In the genomic region with DNA sequence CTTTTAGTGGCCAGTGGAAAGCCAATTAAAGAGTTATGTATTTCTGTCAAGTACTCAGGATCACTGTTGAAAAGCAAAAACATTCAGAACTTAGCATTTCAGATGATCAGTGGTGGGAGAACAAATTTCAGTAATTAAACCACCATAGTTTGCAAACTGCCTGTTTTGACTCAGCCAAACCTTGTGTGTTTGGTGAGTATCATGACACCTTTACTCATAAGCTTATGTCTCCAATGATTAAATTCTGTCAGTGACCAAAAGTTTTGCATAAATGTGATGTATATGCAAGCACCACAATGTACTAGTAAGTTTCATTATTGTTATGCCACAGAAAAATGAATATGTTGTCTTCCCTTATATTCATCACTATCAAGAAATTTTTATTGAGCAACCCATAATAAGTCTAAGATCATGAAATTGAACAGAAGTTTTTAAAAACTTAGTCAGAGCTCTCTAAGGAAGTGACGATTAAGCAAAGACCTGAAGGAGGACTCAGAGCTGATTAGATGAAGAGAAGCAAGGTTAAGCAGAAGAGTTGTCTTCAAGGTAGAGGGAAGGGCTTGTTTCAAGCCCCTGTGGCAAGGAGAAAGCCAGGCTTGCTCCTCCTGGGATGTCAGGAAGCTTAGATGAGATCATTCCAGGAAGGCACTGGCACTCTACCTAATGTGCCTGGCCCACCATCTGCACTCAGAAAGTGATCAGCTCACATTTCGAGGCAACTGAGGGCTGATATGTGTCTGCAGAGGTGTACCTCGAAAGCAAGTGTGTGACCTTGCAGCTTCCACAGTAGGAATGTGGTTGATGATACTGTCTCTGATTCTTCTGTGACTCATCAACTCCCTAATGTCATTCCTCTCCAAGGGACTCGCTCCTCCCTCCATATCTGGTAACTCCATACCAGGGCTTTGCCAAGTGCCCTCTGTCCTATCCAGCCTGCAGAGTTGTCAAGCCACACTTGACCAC, we compare ENCODE assay signal across 8 cellular contexts. TPM values are rescaled to one million over a fixed set of nuclear protein-coding genes. Genes with fewer than 3 reads are reported as not detected.
DNase-seq lines count a peak whose midpoint lies in the region; ATAC-seq lines count a peak whose summit lies in the region.

No MANE protein-coding gene starts in this region.

- ATAC-seq in Right ventricle myocardium superior (ENCODE audit: poor library complexity) (peak; percentile 52), HG03025 (IDR thresholded peaks at IDR 0.05; ENCODE audit: low FRiP score, unreplicated experiment) (peak; percentile 61), sciatic nerve (peak; percentile 30)
- ATAC-seq in activated T-cell treated with anti-CD3 and anti-CD28 coated beads, Interleukin-2, amount 50 U/mL, for 72 hours (replicated peaks in 1 of 2) = peak; percentile 84 to 86

- H3K4me1 Mint-ChIP-seq in activated T-cell treated with anti-CD3 and anti-CD28 coated beads, Interleukin-2, amount 50 U/mL, for 72 hours (ENCODE audit: low read depth) = peaks cover 39% of the 10 kb centered on the region

- no peaks in the 10 kb centered on the region for H3K27me3 Mint-ChIP-seq in activated T-cell treated with anti-CD3 and anti-CD28 coated beads, Interleukin-2, amount 50 U/mL, for 72 hours (ENCODE audit: low read depth)

- peak overlapping the region; percentile 91 for H3K27ac Mint-ChIP-seq in activated T-cell treated with anti-CD3 and anti-CD28 coated beads, Interleukin-2, amount 50 U/mL, for 72 hours

- H3K36me3 Mint-ChIP-seq in activated T-cell treated with anti-CD3 and anti-CD28 coated beads, Interleukin-2, amount 50 U/mL, for 72 hours (ENCODE audit: insufficient read depth in 2 of 2) = peaks cover 0 to 2% of the 10 kb centered on the region in 2 donors

- H3K4me3 Mint-ChIP-seq in activated T-cell treated with anti-CD3 and anti-CD28 coated beads, Interleukin-2, amount 50 U/mL, for 72 hours = peak overlapping the region; percentile 78 to 82

- H3K9me3 Mint-ChIP-seq in activated T-cell treated with anti-CD3 and anti-CD28 coated beads, Interleukin-2, amount 50 U/mL, for 72 hours = no peaks in the 10 kb centered on the region

- intact Hi-C loops in Right ventricle myocardium superior (cut with DNase I) (no loop called here), cardiac septum (cut with DNase I) (loop anchor here (5.0 kb wide), 1 partner anchor 148 kb away; a partner anchor contains a TSS), sciatic nerve (cut with DNase I) (no loop called here)

- no peak for DNase-seq in Right ventricle myocardium superior
- DNase-seq in cardiac septum (ENCODE audit: low spot score) = no peak
- peak; percentile 27 to 68 for DNase-seq in activated T-cell treated with anti-CD3 and anti-CD28 coated beads, Interleukin-2, amount 50 U/mL, for 72 hours
- DNase-seq in sciatic nerve (ENCODE audit: low spot score) = no peak
- no peak for DNase-seq in foreskin melanocyte
- no peak for DNase-seq in DMS 273 (lab: John Stamatoyannopoulos, UW; ENCODE audit: unreplicated experiment)
- DNase-seq in NCI-H2227 (lab: John Stamatoyannopoulos, UW; ENCODE audit: unreplicated experiment) = no peak

RNA-seq across cellular contexts. Expression of a gene that starts 54.7 kb away (rescaled TPM):
- total RNA-seq in Right ventricle myocardium superior (9.0 TPM), cardiac septum (10.8 TPM), sciatic nerve (13.0 TPM)
- total RNA-seq in activated T-cell treated with anti-CD3 and anti-CD28 coated beads, Interleukin-2, amount 50 U/mL, for 72 hours = 10 to 100 TPM; 17.0 to 23.5 TPM

Comparison
In these comparisons a context has a peak if more than half of its experiments do, and no peak if none do; other contexts are left out.
1. ATAC-seq: peak in every context shown above with its lines; median percentile 85 in activated T-cell treated with anti-CD3 and anti-CD28 coated beads, Interleukin-2, amount 50 U/mL, for 72 hours; 61 in HG03025; 52 in Right ventricle myocardium superior; 30 in sciatic nerve.
2. DNase-seq: peak in activated T-cell treated with anti-CD3 and anti-CD28 coated beads, Interleukin-2, amount 50 U/mL, for 72 hours (2 of 2); none in Right ventricle myocardium superior (single experiment), cardiac septum (single experiment), sciatic nerve (single experiment), foreskin melanocyte (single experiment), DMS 273 (single experiment) and NCI-H2227 (single experiment).